In genomic region chr1:40059960-40060337, GRCh38 we compare ENCODE assay signal across 9 cellular contexts. TPM values are rescaled to one million over a fixed set of nuclear protein-coding genes. Genes with fewer than 3 reads are reported as not detected.
DNase-seq lines count a peak whose midpoint lies in the region; ATAC-seq and TF ChIP-seq lines count a peak whose summit lies in the region.
"Had no signal": no experiment of that assay in that cellular context is flagged by ENCODE, and none has a peak within 500 bp of the region (broad histone marks: within the 10 kb centered on the region; RNA-seq: fewer than 3 reads in every experiment).

No MANE protein-coding gene starts in this region.

- ATAC-seq in activated T-cell treated with anti-CD3 and anti-CD28 coated beads, Interleukin-2, amount 50 U/mL, for 4 hours = peak in 1 of 2 donors; percentile 15
- peak; percentile 36 for ATAC-seq in T-helper 17 cell
- no peak for ATAC-seq in gastroesophageal sphincter
- no peak for ATAC-seq in thoracic aorta (ENCODE audit: insufficient number of reproducible peaks, low FRiP score, low read depth)
- no peak for ATAC-seq in HG03439 (IDR thresholded peaks at IDR 0.05; ENCODE audit: unreplicated experiment)

- H3K4me1 Mint-ChIP-seq in activated T-cell treated with anti-CD3 and anti-CD28 coated beads, Interleukin-2, amount 50 U/mL, for 4 hours (ENCODE audit: low read depth) = peaks cover 94% of the 10 kb centered on the region
- peaks cover 73% of the 10 kb centered on the region for H3K4me1 Mint-ChIP-seq in T-helper 17 cell

- 45 to 50% methylated on average over 3 of the region's 3 CpGs for WGBS in gastroesophageal sphincter (ENCODE audit: low coverage in 1 of 2), 2 donors

- H3K9me3 ChIP-seq in T-helper 17 cell (ENCODE audit: control insufficient read depth, low read length, poor library complexity, severe bottlenecking) (no peaks in the 10 kb centered on the region), gastroesophageal sphincter (no peaks in the 10 kb centered on the region), thoracic aorta (no peaks in the 10 kb centered on the region)

- no peak overlapping the region for H3K4me3 ChIP-seq in gastroesophageal sphincter
- peak overlapping the region; percentile 25 for H3K4me3 ChIP-seq in thoracic aorta

- H3K36me3 Mint-ChIP-seq in activated T-cell treated with anti-CD3 and anti-CD28 coated beads, Interleukin-2, amount 50 U/mL, for 4 hours (ENCODE audit: insufficient read depth) = peaks cover 52% of the 10 kb centered on the region
- H3K36me3 Mint-ChIP-seq in T-helper 17 cell (ENCODE audit: low read depth) = peaks cover 8% of the 10 kb centered on the region

- H3K4me1 ChIP-seq in gastroesophageal sphincter (peaks cover 21 to 71% (median 46%) of the 10 kb centered on the region in 3 donors), thoracic aorta (ENCODE audit: control insufficient read depth in 1 of 2, low read depth in 2 of 2) (peaks cover 55 to 64% of the 10 kb centered on the region in 2 donors)

- no peak for TF ChIP-seq CTCF in gastroesophageal sphincter (IDR thresholded peaks at IDR 0.05)
- no peak for TF ChIP-seq CTCF in thoracic aorta (IDR thresholded peaks at IDR 0.05)

- no peaks in the 10 kb centered on the region for H3K27me3 ChIP-seq in gastroesophageal sphincter
- H3K27me3 ChIP-seq in thoracic aorta (replicated peaks; ENCODE audit: insufficient read depth) = no peaks in the 10 kb centered on the region

- DNase-seq in activated T-cell treated with anti-CD3 and anti-CD28 coated beads, Interleukin-2, amount 50 U/mL, for 4 hours = no peak
- no peak for DNase-seq in activated T-cell treated with anti-CD3 and anti-CD28 coated beads, Interleukin-2, amount 50 U/mL, for 1 hour
- DNase-seq in T-helper 17 cell (no peak), thoracic aorta (ENCODE audit: low spot score) (no peak), DMS114 treated with DMSO at 0.1 percent for 48 hours (lab: John Stamatoyannopoulos, UW; ENCODE audit: unreplicated experiment) (no peak)
- DNase-seq in activated effector memory CD4-positive, alpha-beta T cell treated with Interleukin-2 at 50 U/mL for 16 hours = no peak

- H3K27ac Mint-ChIP-seq in T-helper 17 cell = peak overlapping the region; percentile 90

- H3K36me3 ChIP-seq in gastroesophageal sphincter (peaks cover 10 to 61% of the 10 kb centered on the region in 2 donors), thoracic aorta (peaks cover 46% of the 10 kb centered on the region)

- no peaks in the 10 kb centered on the region for H3K9me3 Mint-ChIP-seq in activated T-cell treated with anti-CD3 and anti-CD28 coated beads, Interleukin-2, amount 50 U/mL, for 4 hours

- no peak for TF ChIP-seq POLR2A in gastroesophageal sphincter (IDR thresholded peaks at IDR 0.05)

- H3K27ac ChIP-seq in gastroesophageal sphincter (peak overlapping the region in 3 of 4 donors; percentile 32 to 65 (median 54)), thoracic aorta (peak overlapping the region; percentile 19 to 51)
- H3K27ac ChIP-seq: KMS-11 had no signal

- no peaks in the 10 kb centered on the region for H3K27me3 Mint-ChIP-seq in activated T-cell treated with anti-CD3 and anti-CD28 coated beads, Interleukin-2, amount 50 U/mL, for 4 hours (ENCODE audit: low read depth)
- no peaks in the 10 kb centered on the region for H3K27me3 Mint-ChIP-seq in T-helper 17 cell

- H3K4me3 Mint-ChIP-seq in activated T-cell treated with anti-CD3 and anti-CD28 coated beads, Interleukin-2, amount 50 U/mL, for 4 hours = peak overlapping the region; percentile 46
- H3K4me3 Mint-ChIP-seq in T-helper 17 cell = peak overlapping the region; percentile 77

- TF ChIP-seq EP300 in gastroesophageal sphincter (IDR thresholded peaks at IDR 0.05) = no peak

RNA-seq across cellular contexts. Expression of gene CAP1, which starts 19.4 kb away (rescaled TPM):
- 100 to 1,000 TPM; 349 to 426 (median 389) TPM for total RNA-seq in activated T-cell treated with anti-CD3 and anti-CD28 coated beads, Interleukin-2, amount 50 U/mL, for 4 hours
- total RNA-seq in T-helper 17 cell (100 to 1,000 TPM; 244 to 273 TPM), gastroesophageal sphincter (100 to 1,000 TPM; 421 to 533 (median 500) TPM), thoracic aorta (100 to 1,000 TPM; 315 to 409 TPM)

RNA-seq across cellular contexts. Expression of gene PPT1, which starts 37.1 kb away (rescaled TPM):
- total RNA-seq in activated T-cell treated with anti-CD3 and anti-CD28 coated beads, Interleukin-2, amount 50 U/mL, for 4 hours = 100 to 1,000 TPM in 2 of 3 donors, 10 to 100 TPM in 1; 96.8 to 118 (median 109) TPM
- total RNA-seq in T-helper 17 cell = 10 to 100 TPM; 39.7 to 41.3 TPM
- 10 to 100 TPM; 53.0 to 90.6 (median 65.7) TPM for total RNA-seq in gastroesophageal sphincter
- 10 to 100 TPM; 68.5 to 89.8 TPM for total RNA-seq in thoracic aorta
